Comparison of ENCODE assay signal across 1 cellular context in the genomic region with DNA sequence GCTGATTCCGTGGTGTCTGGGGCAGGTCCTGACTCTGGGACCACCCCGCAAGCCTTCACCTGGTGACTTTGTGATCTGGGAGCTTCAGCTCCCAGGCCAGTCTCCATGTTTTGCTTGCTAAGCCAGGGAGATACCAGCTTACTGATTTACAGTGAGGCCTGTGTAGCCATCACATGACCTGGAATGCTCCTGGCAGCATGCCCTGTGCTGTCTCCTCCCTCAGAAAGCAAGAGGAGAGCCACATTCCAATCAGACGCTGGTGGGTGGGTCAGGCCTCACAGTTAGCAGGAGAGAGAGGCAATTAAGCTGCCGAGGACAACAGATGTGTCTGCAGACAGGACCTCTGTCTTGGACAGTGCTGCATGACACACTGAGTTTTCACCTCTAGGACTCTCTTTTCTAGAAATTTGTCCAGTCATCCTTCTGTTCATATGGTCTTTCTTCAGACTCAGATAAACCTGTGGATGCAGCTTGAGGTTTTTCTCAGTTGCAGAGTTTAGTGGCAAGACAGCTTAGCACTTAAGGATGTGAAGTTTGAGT.
A peak's percentile ranks its signal among the peaks of the same experiment; 100 is the strongest.
TF ChIP-seq lines count a peak whose summit lies in the region.

No MANE protein-coding gene starts in this region.

TF ChIP-seq in HepG2, 621 proteins besides CTCF, POLR2A, EP300 and RAD21 (continued from another document):
- TF ChIP-seq, protein P1, sequence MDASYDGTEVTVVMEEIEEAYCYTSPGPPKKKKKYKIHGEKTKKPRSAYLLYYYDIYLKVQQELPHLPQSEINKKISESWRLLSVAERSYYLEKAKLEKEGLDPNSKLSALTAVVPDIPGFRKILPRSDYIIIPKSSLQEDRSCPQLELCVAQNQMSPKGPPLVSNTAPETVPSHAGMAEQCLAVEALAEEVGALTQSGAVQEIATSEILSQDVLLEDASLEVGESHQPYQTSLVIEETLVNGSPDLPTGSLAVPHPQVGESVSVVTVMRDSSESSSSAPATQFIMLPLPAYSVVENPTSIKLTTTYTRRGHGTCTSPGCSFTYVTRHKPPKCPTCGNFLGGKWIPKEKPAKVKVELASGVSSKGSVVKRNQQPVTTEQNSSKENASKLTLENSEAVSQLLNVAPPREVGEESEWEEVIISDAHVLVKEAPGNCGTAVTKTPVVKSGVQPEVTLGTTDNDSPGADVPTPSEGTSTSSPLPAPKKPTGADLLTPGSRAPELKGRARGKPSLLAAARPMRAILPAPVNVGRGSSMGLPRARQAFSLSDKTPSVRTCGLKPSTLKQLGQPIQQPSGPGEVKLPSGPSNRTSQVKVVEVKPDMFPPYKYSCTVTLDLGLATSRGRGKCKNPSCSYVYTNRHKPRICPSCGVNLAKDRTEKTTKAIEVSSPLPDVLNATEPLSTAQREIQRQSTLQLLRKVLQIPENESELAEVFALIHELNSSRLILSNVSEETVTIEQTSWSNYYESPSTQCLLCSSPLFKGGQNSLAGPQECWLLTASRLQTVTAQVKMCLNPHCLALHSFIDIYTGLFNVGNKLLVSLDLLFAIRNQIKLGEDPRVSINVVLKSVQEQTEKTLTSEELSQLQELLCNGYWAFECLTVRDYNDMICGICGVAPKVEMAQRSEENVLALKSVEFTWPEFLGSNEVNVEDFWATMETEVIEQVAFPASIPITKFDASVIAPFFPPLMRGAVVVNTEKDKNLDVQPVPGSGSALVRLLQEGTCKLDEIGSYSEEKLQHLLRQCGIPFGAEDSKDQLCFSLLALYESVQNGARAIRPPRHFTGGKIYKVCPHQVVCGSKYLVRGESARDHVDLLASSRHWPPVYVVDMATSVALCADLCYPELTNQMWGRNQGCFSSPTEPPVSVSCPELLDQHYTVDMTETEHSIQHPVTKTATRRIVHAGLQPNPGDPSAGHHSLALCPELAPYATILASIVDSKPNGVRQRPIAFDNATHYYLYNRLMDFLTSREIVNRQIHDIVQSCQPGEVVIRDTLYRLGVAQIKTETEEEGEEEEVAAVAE (CRISPR knock-in tag; IDR thresholded peaks at IDR 0.05; ENCODE audit: borderline replicate concordance), result no peak
- TF ChIP-seq NFE2L2 (IDR thresholded peaks at IDR 0.05; ENCODE audit: low read length) (peak; percentile 57; the same call in 1 of the 2 replicates), ZNF33B (CRISPR knock-in tag; IDR thresholded peaks at IDR 0.05) (no peak), HDAC1 (CRISPR knock-in tag; IDR thresholded peaks at IDR 0.05) (no peak), NCOA5 (CRISPR knock-in tag; IDR thresholded peaks at IDR 0.05) (no peak), HOXA3 (CRISPR knock-in tag; IDR thresholded peaks at IDR 0.05) (peak; percentile 70), GLI4 (CRISPR knock-in tag; IDR thresholded peaks at IDR 0.05; ENCODE audit: borderline replicate concordance) (no peak), RFX5 (IDR thresholded peaks at IDR 0.05; ENCODE audit: low read depth, low read length) (0 out of 2 replicates have a peak, but pooled peaks have one; percentile 5), MAFG (CRISPR knock-in tag; IDR thresholded peaks at IDR 0.05) (no peak), PHF8 (CRISPR knock-in tag; IDR thresholded peaks at IDR 0.05) (no peak), ZNF709 (CRISPR knock-in tag; IDR thresholded peaks at IDR 0.05) (no peak), SIX4 (CRISPR knock-in tag; IDR thresholded peaks at IDR 0.05) (no peak), SALL1 (CRISPR knock-in tag; IDR thresholded peaks at IDR 0.05) (peak; percentile 76), ZNF501 (CRISPR knock-in tag; IDR thresholded peaks at IDR 0.05) (no peak), SALL2 (CRISPR knock-in tag; IDR thresholded peaks at IDR 0.05) (0 out of 2 replicates have a peak, but pooled peaks have one; percentile 30), NR3C1 (CRISPR knock-in tag; IDR thresholded peaks at IDR 0.05) (no peak), ZNF124 (CRISPR knock-in tag; IDR thresholded peaks at IDR 0.05) (no peak)
- TF ChIP-seq, protein P2, sequence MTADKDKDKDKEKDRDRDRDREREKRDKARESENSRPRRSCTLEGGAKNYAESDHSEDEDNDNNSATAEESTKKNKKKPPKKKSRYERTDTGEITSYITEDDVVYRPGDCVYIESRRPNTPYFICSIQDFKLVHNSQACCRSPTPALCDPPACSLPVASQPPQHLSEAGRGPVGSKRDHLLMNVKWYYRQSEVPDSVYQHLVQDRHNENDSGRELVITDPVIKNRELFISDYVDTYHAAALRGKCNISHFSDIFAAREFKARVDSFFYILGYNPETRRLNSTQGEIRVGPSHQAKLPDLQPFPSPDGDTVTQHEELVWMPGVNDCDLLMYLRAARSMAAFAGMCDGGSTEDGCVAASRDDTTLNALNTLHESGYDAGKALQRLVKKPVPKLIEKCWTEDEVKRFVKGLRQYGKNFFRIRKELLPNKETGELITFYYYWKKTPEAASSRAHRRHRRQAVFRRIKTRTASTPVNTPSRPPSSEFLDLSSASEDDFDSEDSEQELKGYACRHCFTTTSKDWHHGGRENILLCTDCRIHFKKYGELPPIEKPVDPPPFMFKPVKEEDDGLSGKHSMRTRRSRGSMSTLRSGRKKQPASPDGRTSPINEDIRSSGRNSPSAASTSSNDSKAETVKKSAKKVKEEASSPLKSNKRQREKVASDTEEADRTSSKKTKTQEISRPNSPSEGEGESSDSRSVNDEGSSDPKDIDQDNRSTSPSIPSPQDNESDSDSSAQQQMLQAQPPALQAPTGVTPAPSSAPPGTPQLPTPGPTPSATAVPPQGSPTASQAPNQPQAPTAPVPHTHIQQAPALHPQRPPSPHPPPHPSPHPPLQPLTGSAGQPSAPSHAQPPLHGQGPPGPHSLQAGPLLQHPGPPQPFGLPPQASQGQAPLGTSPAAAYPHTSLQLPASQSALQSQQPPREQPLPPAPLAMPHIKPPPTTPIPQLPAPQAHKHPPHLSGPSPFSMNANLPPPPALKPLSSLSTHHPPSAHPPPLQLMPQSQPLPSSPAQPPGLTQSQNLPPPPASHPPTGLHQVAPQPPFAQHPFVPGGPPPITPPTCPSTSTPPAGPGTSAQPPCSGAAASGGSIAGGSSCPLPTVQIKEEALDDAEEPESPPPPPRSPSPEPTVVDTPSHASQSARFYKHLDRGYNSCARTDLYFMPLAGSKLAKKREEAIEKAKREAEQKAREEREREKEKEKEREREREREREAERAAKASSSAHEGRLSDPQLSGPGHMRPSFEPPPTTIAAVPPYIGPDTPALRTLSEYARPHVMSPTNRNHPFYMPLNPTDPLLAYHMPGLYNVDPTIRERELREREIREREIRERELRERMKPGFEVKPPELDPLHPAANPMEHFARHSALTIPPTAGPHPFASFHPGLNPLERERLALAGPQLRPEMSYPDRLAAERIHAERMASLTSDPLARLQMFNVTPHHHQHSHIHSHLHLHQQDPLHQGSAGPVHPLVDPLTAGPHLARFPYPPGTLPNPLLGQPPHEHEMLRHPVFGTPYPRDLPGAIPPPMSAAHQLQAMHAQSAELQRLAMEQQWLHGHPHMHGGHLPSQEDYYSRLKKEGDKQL (CRISPR knock-in tag; IDR thresholded peaks at IDR 0.05; ENCODE audit: low read depth), result no peak
- TF ChIP-seq, protein P3, sequence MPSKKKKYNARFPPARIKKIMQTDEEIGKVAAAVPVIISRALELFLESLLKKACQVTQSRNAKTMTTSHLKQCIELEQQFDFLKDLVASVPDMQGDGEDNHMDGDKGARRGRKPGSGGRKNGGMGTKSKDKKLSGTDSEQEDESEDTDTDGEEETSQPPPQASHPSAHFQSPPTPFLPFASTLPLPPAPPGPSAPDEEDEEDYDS (CRISPR knock-in tag; IDR thresholded peaks at IDR 0.05), result peak; percentile 32; the same call in 1 of the 2 replicates
- TF ChIP-seq, protein P4, sequence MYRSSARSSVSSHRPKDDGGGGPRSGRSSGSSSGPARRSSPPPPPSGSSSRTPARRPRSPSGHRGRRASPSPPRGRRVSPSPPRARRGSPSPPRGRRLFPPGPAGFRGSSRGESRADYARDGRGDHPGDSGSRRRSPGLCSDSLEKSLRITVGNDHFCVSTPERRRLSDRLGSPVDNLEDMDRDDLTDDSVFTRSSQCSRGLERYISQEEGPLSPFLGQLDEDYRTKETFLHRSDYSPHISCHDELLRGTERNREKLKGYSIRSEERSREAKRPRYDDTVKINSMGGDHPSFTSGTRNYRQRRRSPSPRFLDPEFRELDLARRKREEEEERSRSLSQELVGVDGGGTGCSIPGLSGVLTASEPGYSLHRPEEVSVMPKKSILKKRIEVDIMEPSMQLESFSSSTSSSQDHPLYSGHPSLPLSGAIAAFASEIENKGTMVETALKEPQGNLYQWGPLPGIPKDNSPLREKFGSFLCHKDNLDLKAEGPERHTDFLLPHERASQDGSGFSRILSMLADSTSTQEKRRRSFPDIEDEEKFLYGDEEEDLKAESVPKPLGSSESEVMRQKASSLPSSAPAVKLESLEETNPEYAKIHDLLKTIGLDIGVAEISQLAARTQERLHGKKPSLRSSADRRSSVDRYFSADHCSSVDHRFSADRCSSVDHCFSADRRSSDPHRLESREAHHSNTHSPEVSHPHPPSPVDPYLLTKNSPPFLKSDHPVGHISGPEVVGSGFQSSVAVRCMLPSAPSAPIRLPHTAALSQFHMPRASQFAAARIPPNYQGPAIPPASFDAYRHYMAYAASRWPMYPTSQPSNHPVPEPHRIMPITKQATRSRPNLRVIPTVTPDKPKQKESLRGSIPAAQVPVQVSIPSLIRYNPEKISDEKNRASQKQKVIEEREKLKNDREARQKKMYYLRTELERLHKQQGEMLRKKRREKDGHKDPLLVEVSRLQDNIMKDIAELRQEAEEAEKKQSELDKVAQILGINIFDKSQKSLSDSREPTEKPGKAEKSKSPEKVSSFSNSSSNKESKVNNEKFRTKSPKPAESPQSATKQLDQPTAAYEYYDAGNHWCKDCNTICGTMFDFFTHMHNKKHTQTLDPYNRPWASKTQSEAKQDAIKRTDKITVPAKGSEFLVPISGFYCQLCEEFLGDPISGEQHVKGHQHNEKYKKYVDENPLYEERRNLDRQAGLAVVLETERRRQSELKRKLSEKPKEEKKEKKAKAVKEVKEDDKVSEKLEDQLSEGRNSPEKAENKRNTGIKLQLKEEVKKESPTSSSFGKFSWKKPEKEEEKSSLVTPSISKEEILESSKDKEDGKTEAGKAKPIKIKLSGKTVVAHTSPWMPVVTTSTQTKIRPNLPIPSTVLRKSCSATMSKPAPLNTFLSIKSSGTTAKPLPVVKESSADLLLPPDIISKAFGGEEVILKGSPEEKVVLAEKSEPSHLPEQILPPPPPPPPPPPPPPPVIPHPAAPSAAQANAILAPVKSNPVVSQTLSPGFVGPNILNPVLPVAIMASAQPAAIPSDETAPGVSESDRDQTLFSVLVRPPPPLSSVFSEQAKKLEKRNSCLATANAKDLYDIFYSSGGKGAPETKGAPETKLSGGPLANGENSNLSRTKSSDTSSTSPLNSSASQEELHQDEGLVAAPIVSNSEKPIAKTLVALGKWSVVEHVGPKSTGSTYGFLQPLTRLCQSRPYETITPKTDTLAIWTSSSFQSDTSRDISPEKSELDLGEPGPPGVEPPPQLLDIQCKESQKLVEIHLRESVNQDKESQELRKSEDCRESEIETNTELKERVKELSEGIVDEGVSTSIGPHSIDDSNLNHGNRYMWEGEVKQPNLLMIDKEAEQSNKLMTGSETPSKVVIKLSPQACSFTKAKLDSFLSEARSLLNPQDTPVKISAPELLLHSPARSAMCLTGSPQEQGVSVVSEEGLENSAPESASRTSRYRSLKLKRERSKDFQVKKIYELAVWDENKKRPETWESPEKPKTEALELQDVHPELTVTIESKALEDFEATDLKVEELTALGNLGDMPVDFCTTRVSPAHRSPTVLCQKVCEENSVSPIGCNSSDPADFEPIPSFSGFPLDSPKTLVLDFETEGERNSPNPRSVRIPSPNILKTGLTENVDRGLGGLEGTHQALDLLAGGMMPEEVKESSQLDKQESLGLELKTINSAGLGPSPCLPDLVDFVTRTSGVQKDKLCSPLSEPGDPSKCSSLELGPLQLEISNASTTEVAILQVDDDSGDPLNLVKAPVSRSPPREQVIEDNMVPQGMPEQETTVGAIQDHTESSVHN (CRISPR knock-in tag; IDR thresholded peaks at IDR 0.05), result no peak
- TF ChIP-seq, protein P5, sequence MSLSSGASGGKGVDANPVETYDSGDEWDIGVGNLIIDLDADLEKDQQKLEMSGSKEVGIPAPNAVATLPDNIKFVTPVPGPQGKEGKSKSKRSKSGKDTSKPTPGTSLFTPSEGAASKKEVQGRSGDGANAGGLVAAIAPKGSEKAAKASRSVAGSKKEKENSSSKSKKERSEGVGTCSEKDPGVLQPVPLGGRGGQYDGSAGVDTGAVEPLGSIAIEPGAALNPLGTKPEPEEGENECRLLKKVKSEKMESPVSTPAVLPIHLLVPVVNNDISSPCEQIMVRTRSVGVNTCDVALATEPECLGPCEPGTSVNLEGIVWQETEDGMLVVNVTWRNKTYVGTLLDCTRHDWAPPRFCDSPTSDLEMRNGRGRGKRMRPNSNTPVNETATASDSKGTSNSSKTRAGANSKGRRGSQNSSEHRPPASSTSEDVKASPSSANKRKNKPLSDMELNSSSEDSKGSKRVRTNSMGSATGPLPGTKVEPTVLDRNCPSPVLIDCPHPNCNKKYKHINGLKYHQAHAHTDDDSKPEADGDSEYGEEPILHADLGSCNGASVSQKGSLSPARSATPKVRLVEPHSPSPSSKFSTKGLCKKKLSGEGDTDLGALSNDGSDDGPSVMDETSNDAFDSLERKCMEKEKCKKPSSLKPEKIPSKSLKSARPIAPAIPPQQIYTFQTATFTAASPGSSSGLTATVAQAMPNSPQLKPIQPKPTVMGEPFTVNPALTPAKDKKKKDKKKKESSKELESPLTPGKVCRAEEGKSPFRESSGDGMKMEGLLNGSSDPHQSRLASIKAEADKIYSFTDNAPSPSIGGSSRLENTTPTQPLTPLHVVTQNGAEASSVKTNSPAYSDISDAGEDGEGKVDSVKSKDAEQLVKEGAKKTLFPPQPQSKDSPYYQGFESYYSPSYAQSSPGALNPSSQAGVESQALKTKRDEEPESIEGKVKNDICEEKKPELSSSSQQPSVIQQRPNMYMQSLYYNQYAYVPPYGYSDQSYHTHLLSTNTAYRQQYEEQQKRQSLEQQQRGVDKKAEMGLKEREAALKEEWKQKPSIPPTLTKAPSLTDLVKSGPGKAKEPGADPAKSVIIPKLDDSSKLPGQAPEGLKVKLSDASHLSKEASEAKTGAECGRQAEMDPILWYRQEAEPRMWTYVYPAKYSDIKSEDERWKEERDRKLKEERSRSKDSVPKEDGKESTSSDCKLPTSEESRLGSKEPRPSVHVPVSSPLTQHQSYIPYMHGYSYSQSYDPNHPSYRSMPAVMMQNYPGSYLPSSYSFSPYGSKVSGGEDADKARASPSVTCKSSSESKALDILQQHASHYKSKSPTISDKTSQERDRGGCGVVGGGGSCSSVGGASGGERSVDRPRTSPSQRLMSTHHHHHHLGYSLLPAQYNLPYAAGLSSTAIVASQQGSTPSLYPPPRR (CRISPR knock-in tag; IDR thresholded peaks at IDR 0.05; ENCODE audit: borderline replicate concordance), result no peak; the same call in 1 of the 2 replicates
